In the genomic region with DNA sequence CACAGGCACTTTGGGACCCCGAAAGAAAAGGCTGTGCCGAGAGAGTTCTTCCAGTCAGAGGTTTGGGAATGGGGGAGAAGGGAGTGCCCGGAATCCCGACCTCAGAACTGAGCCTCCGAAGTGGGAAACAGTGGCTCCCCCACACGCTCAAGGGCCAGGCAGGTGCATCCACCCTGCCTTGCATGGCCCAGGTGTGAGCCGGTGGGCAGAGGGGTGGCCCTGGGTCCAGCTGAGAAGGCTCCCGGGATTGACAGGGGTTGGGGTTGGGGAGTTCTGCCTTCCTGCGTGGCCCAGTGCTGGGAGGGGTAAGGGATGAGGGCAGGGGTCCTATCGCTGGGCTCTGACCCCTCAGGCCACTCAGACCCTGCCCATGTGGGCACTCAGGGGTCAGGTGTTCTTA, we compare ENCODE assay signal across 15 cellular contexts.
A peak's percentile ranks its signal among the peaks of the same experiment; 100 is the strongest.
DNase-seq lines count a peak whose midpoint lies in the region; ATAC-seq and TF ChIP-seq lines count a peak whose summit lies in the region.
"Had no signal": no experiment of that assay in that cellular context is flagged by ENCODE, and none has a peak within 500 bp of the region (broad histone marks: within the 10 kb centered on the region; RNA-seq: fewer than 3 reads in every experiment).

No MANE protein-coding gene starts in this region.

- H3K9me3 Mint-ChIP-seq in activated B cell treated with CpG ODN at 0.5 μM for 24 hours: no peaks in the 10 kb centered on the region

- H3K36me3 ChIP-seq in mucosa of descending colon (ENCODE audit: low read depth): no peaks in the 10 kb centered on the region
- H3K36me3 ChIP-seq: BLaER1 treated with 17β-estradiol and CSF1 and Interleukin-3, amounts not matched to agents 10 nM and 100 nM; HAP-1 had no signal

- peak overlapping the region; percentile 61 for H3K4me3 Mint-ChIP-seq in activated B cell treated with CpG ODN at 0.5 μM for 24 hours
- H3K4me3 Mint-ChIP-seq: activated CD8-positive, alpha-beta T cell treated with anti-CD3 and anti-CD28 coated beads for 36 hours had no signal

- no peak for TF ChIP-seq CTCF in GM12865 (IDR thresholded peaks at IDR 0.05; ENCODE audit: insufficient read depth, low read depth, low read length, missing control alignments)
- no peak for TF ChIP-seq CTCF in activated B cell treated with CpG ODN at 0.5 μM for 24 hours (IDR thresholded peaks at IDR 0.05)
- no peak for TF ChIP-seq CTCF in mucosa of descending colon (IDR thresholded peaks at IDR 0.05)
- no peak for TF ChIP-seq CTCF in foreskin keratinocyte (conservative IDR thresholded peaks at IDR 0.05)

- no peak overlapping the region for H3K27ac ChIP-seq in foreskin keratinocyte
- H3K27ac ChIP-seq: BLaER1 treated with 17β-estradiol and CSF1 and Interleukin-3, amounts not matched to agents 10 nM and 100 nM; parathyroid adenoma had no signal

- no peak overlapping the region for H3K27ac Mint-ChIP-seq in activated B cell treated with CpG ODN at 0.5 μM for 24 hours
- H3K27ac Mint-ChIP-seq: activated CD8-positive, alpha-beta T cell treated with anti-CD3 and anti-CD28 coated beads for 36 hours had no signal

- POLR2A ChIA-PET in activated B cell treated with CpG ODN at 0.5 μM for 24 hours (lab: Charles Lee): no interaction called here

- ATAC-seq in GM19043 (IDR thresholded peaks at IDR 0.05; ENCODE audit: low read depth, unreplicated experiment) (peak; percentile 19), HG02763 (IDR thresholded peaks at IDR 0.05; ENCODE audit: unreplicated experiment) (peak; percentile 17), activated B cell treated with CpG ODN at 0.5 μM for 24 hours (ENCODE audit: low read depth) (no peak), mucosa of descending colon (no peak), foreskin keratinocyte (no peak)

- no peaks in the 10 kb centered on the region for H3K36me3 Mint-ChIP-seq in activated B cell treated with CpG ODN at 0.5 μM for 24 hours (ENCODE audit: low read depth)

- no peaks in the 10 kb centered on the region for H3K27me3 ChIP-seq in foreskin keratinocyte

- peaks cover 14% of the 10 kb centered on the region for H3K9me3 ChIP-seq in mucosa of descending colon
- H3K9me3 ChIP-seq: HAP-1 had no signal

- peak; percentile 0 for DNase-seq in GM12865 (ENCODE audit: low read depth)
- no peak for DNase-seq in activated B cell treated with CpG ODN at 0.5 μM for 24 hours
- DNase-seq in mucosa of descending colon: no peak
- no peak for DNase-seq in foreskin keratinocyte
- DNase-seq in NCI-H2171 (lab: John Stamatoyannopoulos, UW): no peak
- DNase-seq in cerebellum (ENCODE audit: low spot score): no peak
- DNase-seq: activated effector memory CD4-positive, alpha-beta T cell treated with Interleukin-2 at 50 U/mL for 16 hours; DMS79; NCI-H1092 treated with DMSO at 0.1 percent for 48 hours had no signal

- CTCF ChIA-PET in activated B cell treated with CpG ODN at 0.5 μM for 24 hours (lab: Charles Lee): no interaction called here

- H3K27me3 Mint-ChIP-seq in activated B cell treated with CpG ODN at 0.5 μM for 24 hours: no peaks in the 10 kb centered on the region

- H3K4me3 ChIP-seq in GM12865 (ENCODE audit: low read depth, low read length): peak overlapping the region; percentile 43
- no peak overlapping the region for H3K4me3 ChIP-seq in mucosa of descending colon
- H3K4me3 ChIP-seq: HAP-1 had no signal

- intact Hi-C loops in activated B cell treated with CpG ODN at 0.5 μM for 24 hours (cut with micrococcal nuclease): no loop called here
- intact Hi-C loops in mucosa of descending colon (cut with DNase I, micrococcal nuclease): no loop called here

- no peaks in the 10 kb centered on the region for H3K4me1 Mint-ChIP-seq in activated B cell treated with CpG ODN at 0.5 μM for 24 hours

- H3K4me1 ChIP-seq in mucosa of descending colon (ENCODE audit: low read depth) (no peaks in the 10 kb centered on the region), foreskin keratinocyte (no peaks in the 10 kb centered on the region)
- H3K4me1 ChIP-seq: BLaER1 treated with 17β-estradiol and CSF1 and Interleukin-3, amounts not matched to agents 10 nM and 100 nM; HAP-1; parathyroid adenoma had no signal

Comparison
In these comparisons a context has a peak if more than half of its experiments do, and no peak if none do; other contexts are left out.
1. ATAC-seq: peak in GM19043 (single experiment) and HG02763 (single experiment); none in activated B cell treated with CpG ODN at 0.5 μM for 24 hours (single experiment), mucosa of descending colon (single experiment) and foreskin keratinocyte (single experiment).